ENCODE assay signal across 1 cellular context in genomic region chr6:161127071-161127740, GRCh38.
A peak's percentile ranks its signal among the peaks of the same experiment; 100 is the strongest.
TF ChIP-seq lines count a peak whose summit lies in the region.

No MANE protein-coding gene starts in this region.

TF ChIP-seq in K562, 482 proteins besides CTCF, POLR2A, EP300 and RAD21:
- no peak for TF ChIP-seq HIVEP1 (CRISPR knock-in tag; IDR thresholded peaks at IDR 0.05)
- peak; percentile 69 for TF ChIP-seq C11orf30 (IDR thresholded peaks at IDR 0.05; ENCODE audit: low read depth)
- no peak for TF ChIP-seq HLTF (IDR thresholded peaks at IDR 0.05)
- TF ChIP-seq COPS2 (conservative IDR thresholded peaks at IDR 0.05): no peak
- no peak for TF ChIP-seq NR2F6 (CRISPR knock-in tag; IDR thresholded peaks at IDR 0.05)
- no peak for TF ChIP-seq ZNF668 (CRISPR knock-in tag; IDR thresholded peaks at IDR 0.05)
- peak; percentile 38; the same call in 1 of the 2 replicates for TF ChIP-seq MAFG (tag; conservative IDR thresholded peaks at IDR 0.05)
- TF ChIP-seq ATF3 (IDR thresholded peaks at IDR 0.05): no peak
- TF ChIP-seq ATF3 (CRISPR knock-in tag; conservative IDR thresholded peaks at IDR 0.05): no peak
- TF ChIP-seq TEAD4 (IDR thresholded peaks at IDR 0.05; ENCODE audit: low read length): no peak
- no peak for TF ChIP-seq TEAD4 (CRISPR knock-in tag; IDR thresholded peaks at IDR 0.05; ENCODE audit: borderline replicate concordance)
- TF ChIP-seq SIX5 (IDR thresholded peaks at IDR 0.05; ENCODE audit: borderline replicate concordance in 1 of 2, insufficient read depth in 1 of 2, low read depth in 1 of 2, low read length in 2 of 2): no peak
- peak; percentile 85 for TF ChIP-seq ZNF316 (IDR thresholded peaks at IDR 0.05)
- TF ChIP-seq SAFB (IDR thresholded peaks at IDR 0.05; ENCODE audit: borderline replicate concordance, low read depth, low read length): no peak
- TF ChIP-seq LCOR (CRISPR knock-in tag; IDR thresholded peaks at IDR 0.05): no peak
- no peak for TF ChIP-seq HNRNPK (IDR thresholded peaks at IDR 0.05; ENCODE audit: low read depth, low read length, poor library complexity, severe bottlenecking)
- TF ChIP-seq REST (CRISPR knock-in tag; IDR thresholded peaks at IDR 0.05; ENCODE audit: low read depth): no peak
